Comparison of ENCODE assay signal across 9 cellular contexts in genomic region chr17:8253801-8254200, GRCh38. TPM values are rescaled to one million over a fixed set of nuclear protein-coding genes. Genes with fewer than 3 reads are reported as not detected.
DNase-seq lines count a peak whose midpoint lies in the region; ATAC-seq and TF ChIP-seq lines count a peak whose summit lies in the region.
"Had no signal": no experiment of that assay in that cellular context is flagged by ENCODE, and none has a peak within 500 bp of the region (broad histone marks: within the 10 kb centered on the region; RNA-seq: fewer than 3 reads in every experiment).

No MANE protein-coding gene starts in this region.

- H3K4me1 ChIP-seq in PC-3 (ENCODE audit: insufficient read depth, low read length) (peaks cover 10% of the 10 kb centered on the region), SJCRH30 (peaks cover 6% of the 10 kb centered on the region; the same call in 1 of the 2 replicates)

- H3K9me3 Mint-ChIP-seq in HFFc6 = no peaks in the 10 kb centered on the region
- H3K9me3 Mint-ChIP-seq: T-helper 1 cell treated with Interleukin-12 subunit alpha and Interleukin-12 subunit beta and Interleukin-4 antibody, amounts not matched to agents 30 μg/mL and 1 μg/mL, for 36 hours had no signal

- H3K4me1 Mint-ChIP-seq in HFFc6 (ENCODE audit: low read depth) = peaks cover 17% of the 10 kb centered on the region

- H3K27me3 ChIP-seq in PC-3 (ENCODE audit: low read length) = no peaks in the 10 kb centered on the region
- H3K27me3 ChIP-seq in SJCRH30 = no peaks in the 10 kb centered on the region

- H3K36me3 ChIP-seq in PC-3 (ENCODE audit: low read depth, low read length) = peaks cover 16% of the 10 kb centered on the region; the same call in 1 of the 2 replicates
- peaks cover 9% of the 10 kb centered on the region; the same call in 1 of the 2 replicates for H3K36me3 ChIP-seq in SJCRH30

- H3K4me3 ChIP-seq in PC-3 (ENCODE audit: low read length) (no peak overlapping the region), SJCRH30 (no peak overlapping the region)

- H3K9ac ChIP-seq in PC-3 (ENCODE audit: low read length) = no peak overlapping the region

- no peaks in the 10 kb centered on the region for H3K9me2 ChIP-seq in PC-3 (replicated peaks; ENCODE audit: low read length)

- BruUV-seq in PC-3 (replicated peaks; lab: Mats Ljungman, UMichigan) = no TSS peak

- DNase-seq in Ammon's horn (ENCODE audit: low spot score) = peak; percentile 11
- DNase-seq in PC-3 = no peak
- peak; percentile 79 for DNase-seq in islet precursor cell
- no peak for DNase-seq in HFFc6
- no peak for DNase-seq in SJCRH30
- DNase-seq: activated gamma-delta T cell treated with Interleukin-2 at 50 U/mL for 16 hours, NCI-H1417 treated with DMSO at 0.1 percent for 48 hours had no signal

- no peak overlapping the region for H3K27ac Mint-ChIP-seq in HFFc6
- H3K27ac Mint-ChIP-seq: T-helper 1 cell treated with Interleukin-12 subunit alpha and Interleukin-12 subunit beta and Interleukin-4 antibody, amounts not matched to agents 30 μg/mL and 1 μg/mL, for 36 hours had no signal

- H2AFZ ChIP-seq in PC-3 (ENCODE audit: low read length) = no peak overlapping the region

- H4K20me1 ChIP-seq in PC-3 (ENCODE audit: low read length) = no peaks in the 10 kb centered on the region

- H3K27me3 Mint-ChIP-seq in HFFc6 (ENCODE audit: insufficient read depth) = 0 out of 2 replicates have a peak, but pooled peaks cover 6% of the 10 kb centered on the region

- H3K36me3 Mint-ChIP-seq in HFFc6 (ENCODE audit: low read depth) = peaks cover 4% of the 10 kb centered on the region; the same call in 1 of the 2 replicates

- CTCF ChIA-PET in PC-3 (lab: Charles Lee) = no interaction called here

- POLR2A ChIA-PET in PC-3 (lab: Charles Lee; ENCODE audit: unreplicated experiment) = no interaction called here

- no peaks in the 10 kb centered on the region for H3F3A ChIP-seq in PC-3 (ENCODE audit: low read length, unreplicated experiment)

- H3K79me2 ChIP-seq in PC-3 (ENCODE audit: low read length) = peaks cover 40% of the 10 kb centered on the region

- no peak overlapping the region for H3K4me2 ChIP-seq in PC-3 (ENCODE audit: low read length)

- peak; percentile 40; the same call in 1 of the 2 replicates for ATAC-seq in PC-3
- ATAC-seq in GM19035 (IDR thresholded peaks at IDR 0.05; ENCODE audit: unreplicated experiment) = no peak

- no peak overlapping the region for H3K4me3 Mint-ChIP-seq in HFFc6
- H3K4me3 Mint-ChIP-seq: T-helper 1 cell treated with Interleukin-12 subunit alpha and Interleukin-12 subunit beta and Interleukin-4 antibody, amounts not matched to agents 30 μg/mL and 1 μg/mL, for 36 hours had no signal

- TF ChIP-seq CTCF in PC-3 (conservative IDR thresholded peaks at IDR 0.05; ENCODE audit: low read depth, low read length) (peak; percentile 46), HFFc6 (IDR thresholded peaks at IDR 0.05) (no peak)

- intact Hi-C loops in PC-3 (cut with micrococcal nuclease) = loop anchor here (2.0 kb wide), 1 partner anchor 43 kb away; no protein-coding TSS in a partner anchor

- H3K9me3 ChIP-seq in PC-3 (ENCODE audit: low read length) (no peaks in the 10 kb centered on the region), SJCRH30 (replicated peaks) (no peaks in the 10 kb centered on the region)

- H3K27ac ChIP-seq in PC-3 (ENCODE audit: low read length) (no peak overlapping the region), SJCRH30 (no peak overlapping the region)

RNA-seq across cellular contexts. Expression of gene PFAS, which starts 4.7 kb away (rescaled TPM):
- 29.0 and 59.6 TPM in 2 replicates for total RNA-seq in PC-3 (2014; rRNA removed)
- 10 to 100 TPM; 46.8 to 63.9 (median 58.8) TPM for total RNA-seq in HFFc6 (2021; fragmentation: NEBNext Ultra II Directional; extraction: Animal tissue kit (Norgen Biotek cat#: 25700))
- 55.8 and 64.6 TPM in 2 replicates for total RNA-seq in SJCRH30 (2014; rRNA removed; shearing (Covaris generic))

RNA-seq across cellular contexts. Expression of gene CTC1, which starts 5.9 kb away (rescaled TPM):
- 7.8 and 8.4 TPM in 2 replicates for total RNA-seq in PC-3 (2014; rRNA removed)
- 10 to 100 TPM in 5 of 6 experiments, 1 to 10 TPM in 1; 8.8 to 14.4 (median 10.8) TPM for total RNA-seq in HFFc6 (2021; fragmentation: NEBNext Ultra II Directional; extraction: Animal tissue kit (Norgen Biotek cat#: 25700))
- 6.9 and 8.3 TPM in 2 replicates for total RNA-seq in SJCRH30 (2014; rRNA removed; shearing (Covaris generic))

RNA-seq across cellular contexts. Expression of gene RANGRF, which starts 34.7 kb away (rescaled TPM):
- 18.0 and 22.8 TPM in 2 replicates for total RNA-seq in PC-3 (2014; rRNA removed)
- 10 to 100 TPM; 27.8 to 32.2 (median 30.9) TPM for total RNA-seq in HFFc6 (2021; fragmentation: NEBNext Ultra II Directional; extraction: Animal tissue kit (Norgen Biotek cat#: 25700))
- total RNA-seq in SJCRH30 (2014; rRNA removed; shearing (Covaris generic)) = 17.9 and 19.2 TPM in 2 replicates

RNA-seq across cellular contexts. Expression of gene SLC25A35, which starts 41.4 kb away (rescaled TPM):
- 1.6 and 2.3 TPM in 2 replicates for total RNA-seq in PC-3 (2014; rRNA removed)
- 1 to 10 TPM; 1.6 to 3.7 (median 3.1) TPM for total RNA-seq in HFFc6 (2021; fragmentation: NEBNext Ultra II Directional; extraction: Animal tissue kit (Norgen Biotek cat#: 25700))
- 1.0 and 1.6 TPM in 2 replicates for total RNA-seq in SJCRH30 (2014; rRNA removed; shearing (Covaris generic))

RNA-seq across cellular contexts. Expression of gene AURKB, which starts 43.4 kb away (rescaled TPM):
- total RNA-seq in PC-3 (2014; rRNA removed) = 72.3 and 82.9 TPM in 2 replicates
- total RNA-seq in HFFc6 (2021; fragmentation: NEBNext Ultra II Directional; extraction: Animal tissue kit (Norgen Biotek cat#: 25700)) = 10 to 100 TPM; 24.5 to 43.4 (median 39.5) TPM
- 108 and 113 TPM in 2 replicates for total RNA-seq in SJCRH30 (2014; rRNA removed; shearing (Covaris generic))

Comparison
In these comparisons a context has a peak if more than half of its experiments do, and no peak if none do; other contexts are left out.
1. DNase-seq: peak in Ammon's horn (single experiment) and islet precursor cell (single experiment); none in PC-3 (single experiment), HFFc6 (single experiment) and SJCRH30 (0 of 2).